In genomic region chr6:129583864-129584263, GRCh38 we compare ENCODE assay signal across 25 cellular contexts.
"Had no signal": no experiment of that assay in that cellular context is flagged by ENCODE, and none has a peak within 500 bp of the region (broad histone marks: within the 10 kb centered on the region; RNA-seq: fewer than 3 reads in every experiment).

No MANE protein-coding gene starts in this region.

- DNase-seq: activated B cell treated with CpG ODN at 0.5 μM for 24 hours; activated CD4-positive, alpha-beta T cell treated with anti-CD3 and anti-CD28 coated beads, Interleukin-2, amount 50 U/mL, for 1 hour; activated CD8-positive, alpha-beta memory T cell treated with anti-CD3 and anti-CD28 coated beads, Interleukin-2, amount 10 ng/mL, durations not matched to agents 7 days and 5 days; activated CD8-positive, alpha-beta T cell treated with anti-CD3 and anti-CD28 coated beads for 36 hours; activated naive CD8-positive, alpha-beta T cell treated with anti-CD3 and anti-CD28 coated beads, Interleukin-2, amount 50 U/mL, for 24 hours; activated T-cell treated with anti-CD3 and anti-CD28 coated beads, Interleukin-2, amount 50 U/mL, for 48 hours; effector memory CD8-positive, alpha-beta T cell; erythroblast; heart left ventricle; kidney glomerular epithelial cell; left lung; mesendoderm; natural killer cell; posterior cingulate gyrus; stimulated activated CD4-positive, alpha-beta T cell treated with anti-CD3 and anti-CD28 coated beads, Interleukin-12 subunit alpha, Interleukin-12 subunit beta, amount 100 ng/mL, for 4 hours; stimulated activated CD4-positive, alpha-beta T cell treated with anti-CD3 and anti-CD28 coated beads, Interleukin-4, amount 100 ng/mL, for 1 hour; stimulated activated naive CD8-positive, alpha-beta T cell treated with anti-CD3 and anti-CD28 coated beads, Interleukin-15, Interleukin-2, amounts not matched to agents 100 U/mL and 50 U/mL, for 24 hours; testis; transverse colon had no signal

- H3K4me1 ChIP-seq: gastroesophageal sphincter, heart left ventricle, left lung, testis, transverse colon had no signal

- H3K36me3 ChIP-seq: cardiac muscle cell, gastroesophageal sphincter, transverse colon had no signal

- H3K9me3 ChIP-seq: gastroesophageal sphincter, heart left ventricle, left lung, testis, transverse colon had no signal

- ATAC-seq: activated CD8-positive, alpha-beta memory T cell treated with anti-CD3 and anti-CD28 coated beads, Interleukin-2, amount 10 ng/mL, durations not matched to agents 7 days and 5 days; activated CD8-positive, alpha-beta T cell treated with anti-CD3 and anti-CD28 coated beads for 36 hours; activated naive CD8-positive, alpha-beta T cell treated with anti-CD3 and anti-CD28 coated beads, Interleukin-2, amount 50 U/mL, for 24 hours; effector memory CD8-positive, alpha-beta T cell; gastroesophageal sphincter; heart left ventricle; left lung; natural killer cell; sciatic nerve; stimulated activated naive CD8-positive, alpha-beta T cell treated with anti-CD3 and anti-CD28 coated beads, Interleukin-15, Interleukin-2, amounts not matched to agents 100 U/mL and 50 U/mL, for 24 hours had no signal

- H3K4me3 ChIP-seq: cardiac muscle cell, coronary artery, gastroesophageal sphincter, heart left ventricle, left lung, lung, skin epidermis, testis, transverse colon had no signal

- H3K27ac ChIP-seq: cardiac muscle cell, coronary artery, gastroesophageal sphincter, heart left ventricle, left lung, skin epidermis, testis, transverse colon had no signal

- H3K27me3 ChIP-seq: cardiac muscle cell, gastroesophageal sphincter, heart left ventricle, left lung, testis, transverse colon had no signal
